In genomic region chr3:22960326-22960984, GRCh38 we compare ENCODE assay signal across 8 cellular contexts.
DNase-seq lines count a peak whose midpoint lies in the region; ATAC-seq, FAIRE-seq and TF ChIP-seq lines count a peak whose summit lies in the region.

No MANE protein-coding gene starts in this region.

- no peak overlapping the region for H3K9ac ChIP-seq in HCT116 (ENCODE audit: low read length)

- no peak for TF ChIP-seq POLR2A in HCT116 (IDR thresholded peaks at IDR 0.05; ENCODE audit: borderline replicate concordance, extremely low read depth, insufficient read depth, insufficient read length)
- TF ChIP-seq POLR2A in breast epithelium (IDR thresholded peaks at IDR 0.05), result no peak

- H3K27ac ChIP-seq in HCT116 (ENCODE audit: low read depth, low read length) (no peak overlapping the region), breast epithelium (no peak overlapping the region)

- no peak overlapping the region for H2AFZ ChIP-seq in HCT116 (ENCODE audit: low read depth, low read length, poor library complexity, severe bottlenecking)

- H3K4me3 ChIP-seq in HCT116 (replicated peaks in 1 of 2; ENCODE audit: low read depth in 1 of 2, low read length in 2 of 2), result no peak overlapping the region
- no peak overlapping the region for H3K4me3 ChIP-seq in breast epithelium

- H3K4me2 ChIP-seq in HCT116 (ENCODE audit: low read length), result no peak overlapping the region

- intact Hi-C loops in activated CD4-positive, alpha-beta T cell treated with anti-CD3 and anti-CD28 coated beads for 36 hours (cut with DNase I, micrococcal nuclease), result loop anchor here (1.0 to 10.0 kb wide), 3 partner anchors 396 to 871 kb away; no protein-coding TSS in a partner anchor
- intact Hi-C loops in activated CD4-positive, alpha-beta T cell treated with anti-CD3 and anti-CD28 coated beads, Interleukin-2, amount 10 ng/mL, durations not matched to agents 24 days and 14 days (cut with micrococcal nuclease), result no loop called here
- intact Hi-C loops in HCT116 (cut with micrococcal nuclease) (loop anchor here (2.0 kb wide), 1 partner anchor 396 kb away; no protein-coding TSS in a partner anchor), breast epithelium (cut with DNase I; ENCODE audit: low total_unique reads) (no loop called here)

- peak; percentile 41 to 69 (median 68); a peak in 5 of 6 replicates for TF ChIP-seq CTCF in HCT116 (IDR thresholded peaks at IDR 0.05 in 2 of 3, conservative IDR thresholded peaks at IDR 0.05 in 1 of 3; ENCODE audit: borderline replicate concordance in 1 of 3, insufficient read depth in 1 of 3, low read depth in 2 of 3, low read length in 2 of 3)
- TF ChIP-seq CTCF in breast epithelium (IDR thresholded peaks at IDR 0.05), result peak in 2 of 3 donors; percentile 53 to 65

- no TSS peak for BruUV-seq in HCT116 (replicated peaks; lab: Mats Ljungman, UMichigan)

- no peaks in the 10 kb centered on the region for H4K20me1 ChIP-seq in HCT116 (ENCODE audit: insufficient read depth)

- H3K27me3 Mint-ChIP-seq in activated CD4-positive, alpha-beta T cell treated with anti-CD3 and anti-CD28 coated beads for 36 hours, result no peaks in the 10 kb centered on the region
- no peaks in the 10 kb centered on the region for H3K27me3 Mint-ChIP-seq in activated CD4-positive, alpha-beta T cell treated with anti-CD3 and anti-CD28 coated beads, Interleukin-2, amount 10 ng/mL, durations not matched to agents 24 days and 14 days

- no peaks in the 10 kb centered on the region for H3K36me3 Mint-ChIP-seq in activated CD4-positive, alpha-beta T cell treated with anti-CD3 and anti-CD28 coated beads for 36 hours (ENCODE audit: low read depth)
- no peaks in the 10 kb centered on the region for H3K36me3 Mint-ChIP-seq in activated CD4-positive, alpha-beta T cell treated with anti-CD3 and anti-CD28 coated beads, Interleukin-2, amount 10 ng/mL, durations not matched to agents 24 days and 14 days (ENCODE audit: low read depth)

- no peaks in the 10 kb centered on the region for H3K9me2 ChIP-seq in HCT116 (ENCODE audit: insufficient read depth)

- H3K9me3 Mint-ChIP-seq in activated CD4-positive, alpha-beta T cell treated with anti-CD3 and anti-CD28 coated beads for 36 hours (ENCODE audit: low read depth), result no peaks in the 10 kb centered on the region
- H3K9me3 Mint-ChIP-seq in activated CD4-positive, alpha-beta T cell treated with anti-CD3 and anti-CD28 coated beads, Interleukin-2, amount 10 ng/mL, durations not matched to agents 24 days and 14 days, result no peaks in the 10 kb centered on the region

- H3K79me2 ChIP-seq in HCT116 (ENCODE audit: insufficient read depth, low read length), result no peaks in the 10 kb centered on the region

- CTCF ChIA-PET in activated CD4-positive, alpha-beta T cell treated with anti-CD3 and anti-CD28 coated beads for 36 hours (lab: Charles Lee), result interaction anchor here (0.6 to 1.5 kb wide), 3 partner anchors 22 to 245 kb away, joined by 3 to 5 read pairs (median 4); no protein-coding TSS in a partner anchor
- CTCF ChIA-PET in HCT116 (lab: Charles Lee), result interaction anchor here (0.6 to 2.1 kb wide), 9 partner anchors 9 to 398 kb away, joined by 3 to 6 read pairs (median 3); no protein-coding TSS in a partner anchor

- RAD21 ChIA-PET in HCT116 (lab: Charles Lee; ENCODE audit: low non-redundant PET in 1 of 2, low total read pairs in 2 of 2, uncharacterized antibody in 2 of 2, unreplicated experiment in 2 of 2), result no interaction called here

- POLR2A ChIA-PET in activated CD4-positive, alpha-beta T cell treated with anti-CD3 and anti-CD28 coated beads for 36 hours (lab: Charles Lee), result no interaction called here
- POLR2A ChIA-PET in HCT116 (lab: Charles Lee), result no interaction called here

- H3K27me3 ChIP-seq in HCT116 (ENCODE audit: insufficient read depth, low read length), result peaks cover 10% of the 10 kb centered on the region
- no peaks in the 10 kb centered on the region for H3K27me3 ChIP-seq in breast epithelium

- no peaks in the 10 kb centered on the region for H3K4me1 ChIP-seq in HCT116 (ENCODE audit: control insufficient read depth in 1 of 2, insufficient read depth in 2 of 2, low read length in 2 of 2)
- no peaks in the 10 kb centered on the region for H3K4me1 ChIP-seq in breast epithelium

- no peak for FAIRE-seq in urothelium cell line (lab: Jason Lieb, UNC)

- no peaks in the 10 kb centered on the region for H3K36me3 ChIP-seq in HCT116 (ENCODE audit: control insufficient read depth in 1 of 2, insufficient read depth in 2 of 2, low read length in 2 of 2)
- H3K36me3 ChIP-seq in breast epithelium, result no peaks in the 10 kb centered on the region

- H3K27ac Mint-ChIP-seq in activated CD4-positive, alpha-beta T cell treated with anti-CD3 and anti-CD28 coated beads for 36 hours, result no peak overlapping the region
- H3K27ac Mint-ChIP-seq in activated CD4-positive, alpha-beta T cell treated with anti-CD3 and anti-CD28 coated beads, Interleukin-2, amount 10 ng/mL, durations not matched to agents 24 days and 14 days, result no peak overlapping the region

- no peaks in the 10 kb centered on the region for H3K9me3 ChIP-seq in HCT116 (ENCODE audit: control insufficient read depth in 1 of 2, insufficient read depth in 1 of 2, low read depth in 1 of 2, low read length in 2 of 2)
- H3K9me3 ChIP-seq in breast epithelium, result no peaks in the 10 kb centered on the region

- peaks cover 6% of the 10 kb centered on the region for H3K4me1 Mint-ChIP-seq in activated CD4-positive, alpha-beta T cell treated with anti-CD3 and anti-CD28 coated beads for 36 hours
- H3K4me1 Mint-ChIP-seq in activated CD4-positive, alpha-beta T cell treated with anti-CD3 and anti-CD28 coated beads, Interleukin-2, amount 10 ng/mL, durations not matched to agents 24 days and 14 days, result peaks cover 2% of the 10 kb centered on the region

- no peak for ATAC-seq in activated CD4-positive, alpha-beta T cell treated with anti-CD3 and anti-CD28 coated beads for 36 hours
- peak; percentile 59; the same call in 1 of the 2 replicates for ATAC-seq in HCT116

- DNase-seq in activated CD4-positive, alpha-beta T cell treated with anti-CD3 and anti-CD28 coated beads for 36 hours, result peak; percentile 32
- no peak for DNase-seq in activated CD4-positive, alpha-beta T cell treated with anti-CD3 and anti-CD28 coated beads, Interleukin-2, amount 10 ng/mL, durations not matched to agents 24 days and 14 days
- DNase-seq in HCT116 (ENCODE audit: low read depth, low spot score) (peak; percentile 16), NCI-H2171 (lab: John Stamatoyannopoulos, UW) (peak; percentile 8), breast epithelium (ENCODE audit: low spot score in 2 of 2) (no peak), left kidney (ENCODE audit: low read depth, low spot score) (peak; percentile 74), urothelium cell line (ENCODE audit: low spot score) (peak; percentile 42), cerebellar nuclear complex (lab: John Stamatoyannopoulos, UW) (no peak)

- TF ChIP-seq RAD21 in HCT116 (IDR thresholded peaks at IDR 0.05; ENCODE audit: low read depth), result peak; percentile 63

- no peak overlapping the region for H3K4me3 Mint-ChIP-seq in activated CD4-positive, alpha-beta T cell treated with anti-CD3 and anti-CD28 coated beads for 36 hours
- H3K4me3 Mint-ChIP-seq in activated CD4-positive, alpha-beta T cell treated with anti-CD3 and anti-CD28 coated beads, Interleukin-2, amount 10 ng/mL, durations not matched to agents 24 days and 14 days, result no peak overlapping the region

TF ChIP-seq in HCT116, 20 proteins besides CTCF, POLR2A, EP300 and RAD21:
- TF ChIP-seq SP1 (IDR thresholded peaks at IDR 0.05; ENCODE audit: low read depth) (no peak), MAX (IDR thresholded peaks at IDR 0.05) (no peak), EGR1 (IDR thresholded peaks at IDR 0.05; ENCODE audit: low read depth) (no peak)

Comparison
In these comparisons a context has a peak if more than half of its experiments do, and no peak if none do; other contexts are left out.
1. DNase-seq: peak in activated CD4-positive, alpha-beta T cell treated with anti-CD3 and anti-CD28 coated beads for 36 hours (single experiment), HCT116 (single experiment), NCI-H2171 (single experiment), left kidney (single experiment) and urothelium cell line (single experiment); none in activated CD4-positive, alpha-beta T cell treated with anti-CD3 and anti-CD28 coated beads, Interleukin-2, amount 10 ng/mL, durations not matched to agents 24 days and 14 days (single experiment), breast epithelium (0 of 2) and cerebellar nuclear complex (0 of 2).
2. intact Hi-C loops: an anchor here in activated CD4-positive, alpha-beta T cell treated with anti-CD3 and anti-CD28 coated beads for 36 hours (1.0 to 10.0 kb wide) and HCT116 (2.0 kb wide); none called in activated CD4-positive, alpha-beta T cell treated with anti-CD3 and anti-CD28 coated beads, Interleukin-2, amount 10 ng/mL, durations not matched to agents 24 days and 14 days and breast epithelium.